In the genomic region with DNA sequence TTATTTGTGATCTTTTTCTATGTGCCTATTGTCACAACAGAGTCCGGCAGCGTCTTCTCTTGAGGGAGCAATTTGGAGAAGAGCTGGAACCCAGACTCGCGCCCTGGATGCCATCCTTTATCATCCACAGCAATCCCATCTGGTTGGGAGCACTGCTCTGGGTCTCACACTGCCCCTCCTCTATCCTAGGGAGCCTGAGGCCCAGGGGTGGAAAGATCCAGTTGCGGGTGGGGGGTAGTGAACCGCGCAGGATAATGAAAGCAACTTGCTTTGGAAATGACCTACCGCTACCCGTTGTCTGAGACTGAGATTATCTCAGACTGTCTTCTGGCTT, we compare ENCODE assay signal across 9 cellular contexts. TPM values are rescaled to one million over a fixed set of nuclear protein-coding genes. Genes with fewer than 3 reads are reported as not detected.
DNase-seq lines count a peak whose midpoint lies in the region; ATAC-seq and TF ChIP-seq lines count a peak whose summit lies in the region.
"Had no signal": no experiment of that assay in that cellular context is flagged by ENCODE, and none has a peak within 500 bp of the region (broad histone marks: within the 10 kb centered on the region; RNA-seq: fewer than 3 reads in every experiment).

No MANE protein-coding gene starts in this region.

- no TSS peak for BruUV-seq in PC-3 (replicated peaks; lab: Mats Ljungman, UMichigan)

- H3K9me2 ChIP-seq in PC-3 (replicated peaks; ENCODE audit: low read length): no peaks in the 10 kb centered on the region

- peaks cover 45% of the 10 kb centered on the region for H3K4me1 Mint-ChIP-seq in osteocyte (ENCODE audit: unreplicated experiment)

- no peak for ATAC-seq in PC-3

- no peaks in the 10 kb centered on the region for H3K9me3 ChIP-seq in PC-3 (ENCODE audit: low read length)

- peak overlapping the region; percentile 99 for H3K4me3 Mint-ChIP-seq in osteocyte (ENCODE audit: unreplicated experiment)

- H3K36me3 Mint-ChIP-seq in osteocyte (ENCODE audit: unreplicated experiment): peaks cover 8% of the 10 kb centered on the region

- H2AFZ ChIP-seq in PC-3 (ENCODE audit: low read length): 0 out of 2 replicates have a peak overlapping the region, but pooled peaks have one; percentile 53

- intact Hi-C loops in PC-3 (cut with micrococcal nuclease): loop anchor here (1.0 to 5.0 kb wide), 3 partner anchors 24 to 262 kb away; a partner anchor contains a TSS

- peak overlapping the region; percentile 84 for H3K9ac ChIP-seq in PC-3 (ENCODE audit: low read length)

- peak overlapping the region; percentile 100 for H3K4me2 ChIP-seq in PC-3 (ENCODE audit: low read length)

- peak overlapping the region; percentile 98 for H3K27ac Mint-ChIP-seq in osteocyte (ENCODE audit: unreplicated experiment)

- H3K4me3 ChIP-seq in PC-3 (ENCODE audit: low read length) (peak overlapping the region; percentile 100), epithelial cell of esophagus (ENCODE audit: low read length) (peak overlapping the region; percentile 98)

- POLR2A ChIA-PET in PC-3 (lab: Charles Lee; ENCODE audit: unreplicated experiment): interaction anchor here (1.1 kb wide), 1 partner anchor 19 kb away, joined by 4 read pairs; no protein-coding TSS in a partner anchor

- H3K36me3 ChIP-seq in PC-3 (ENCODE audit: low read depth, low read length): peaks cover 5% of the 10 kb centered on the region; the same call in 1 of the 2 replicates

- no peaks in the 10 kb centered on the region for H3K27me3 Mint-ChIP-seq in osteocyte (ENCODE audit: unreplicated experiment)

- DNase-seq in DMS53 treated with DMSO at 0.1 percent for 48 hours (lab: John Stamatoyannopoulos, UW; ENCODE audit: unreplicated experiment): peak; percentile 48
- no peak for DNase-seq in PC-3
- DNase-seq in epithelial cell of esophagus (ENCODE audit: low read depth): no peak
- DNase-seq in osteocyte (ENCODE audit: extremely low spot score, unreplicated experiment): no peak
- DNase-seq in SW 1271 (lab: John Stamatoyannopoulos, UW): no peak
- DNase-seq in HCEC 1CT: no peak
- no peak for DNase-seq in SIG-M5 treated with dmso at 0.1 percent for 504 hours (lab: John Stamatoyannopoulos, UW; ENCODE audit: unreplicated experiment)
- DNase-seq in DMS114 treated with DMSO at 0.1 percent for 48 hours (lab: John Stamatoyannopoulos, UW; ENCODE audit: unreplicated experiment): no peak
- DNase-seq: head of caudate nucleus had no signal

- H3F3A ChIP-seq in PC-3 (ENCODE audit: low read length, unreplicated experiment): no peaks in the 10 kb centered on the region

- H4K20me1 ChIP-seq in PC-3 (ENCODE audit: low read length): no peaks in the 10 kb centered on the region

- H3K79me2 ChIP-seq in PC-3 (ENCODE audit: low read length): peaks cover 40% of the 10 kb centered on the region

- H3K9me3 Mint-ChIP-seq in osteocyte (ENCODE audit: unreplicated experiment): no peaks in the 10 kb centered on the region

- TF ChIP-seq CTCF in PC-3 (conservative IDR thresholded peaks at IDR 0.05; ENCODE audit: low read depth, low read length): no peak
- TF ChIP-seq CTCF in epithelial cell of esophagus (IDR thresholded peaks at IDR 0.05; ENCODE audit: insufficient read depth, low read depth, low read length, missing control alignments): no peak
- TF ChIP-seq CTCF in osteocyte (IDR thresholded peaks at IDR 0.05): no peak

- H3K27me3 ChIP-seq in PC-3 (ENCODE audit: low read length): no peaks in the 10 kb centered on the region

- H3K27ac ChIP-seq in PC-3 (ENCODE audit: low read length): peak overlapping the region; percentile 24; the same call in 1 of the 2 replicates

- peaks cover 27% of the 10 kb centered on the region for H3K4me1 ChIP-seq in PC-3 (ENCODE audit: insufficient read depth, low read length)

- CTCF ChIA-PET in PC-3 (lab: Charles Lee): no interaction called here

RNA-seq across cellular contexts. Expression of a gene that starts 0.7 kb away (rescaled TPM):
- 57.5 and 64.4 TPM in 2 replicates for total RNA-seq in PC-3 (2014; rRNA removed)
- 86.3 and 96.1 TPM in 2 replicates for total RNA-seq in osteocyte

RNA-seq across cellular contexts. Expression of a gene that starts 4.0 kb away (rescaled TPM):
- total RNA-seq in PC-3 (2014; rRNA removed) (26.2 and 34.6 TPM in 2 replicates), osteocyte (34.9 and 41.9 TPM in 2 replicates)

RNA-seq across cellular contexts. Expression of a gene that starts 6.3 kb away (rescaled TPM):
- total RNA-seq in PC-3 (2014; rRNA removed): 60.6 and 70.1 TPM in 2 replicates
- 55.9 and 59.5 TPM in 2 replicates for total RNA-seq in osteocyte

RNA-seq across cellular contexts. Expression of a gene that starts 13.6 kb away (rescaled TPM):
- total RNA-seq in PC-3 (2014; rRNA removed) (86.9 and 102 TPM in 2 replicates), osteocyte (61.5 and 67.5 TPM in 2 replicates)

RNA-seq across cellular contexts. Expression of a gene that starts 17.2 kb away (rescaled TPM):
- 90.5 and 138 TPM in 2 replicates for total RNA-seq in PC-3 (2014; rRNA removed)
- total RNA-seq in osteocyte: 19.1 and 22.1 TPM in 2 replicates
